ENCODE assay signal across 1 cellular context in the genomic region with DNA sequence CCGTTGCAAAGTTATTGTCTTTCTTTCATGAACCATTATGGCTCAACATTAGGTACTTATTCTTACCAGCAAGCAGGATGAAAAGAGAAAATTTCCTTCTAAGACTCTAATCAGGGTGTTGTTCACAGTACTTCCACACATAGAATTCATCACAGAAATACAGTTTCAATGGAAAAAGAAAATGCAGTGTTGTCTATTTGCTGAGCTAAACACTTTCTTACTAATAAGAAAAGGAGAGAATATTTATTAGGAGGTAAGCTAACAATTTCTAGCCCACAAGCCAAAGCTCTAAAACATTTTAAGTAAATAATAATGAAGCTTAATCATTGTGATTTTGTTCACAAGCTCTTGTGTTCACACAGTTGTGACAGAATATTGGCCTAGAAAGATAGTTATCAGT.
TF ChIP-seq lines count a peak whose summit lies in the region.

No MANE protein-coding gene starts in this region.

TF ChIP-seq in HepG2, 621 proteins besides CTCF, POLR2A, EP300 and RAD21 (continued from another document):
- TF ChIP-seq MAFK (conservative IDR thresholded peaks at IDR 0.05 in 1 of 2, IDR thresholded peaks at IDR 0.05 in 1 of 2; ENCODE audit: low read length in 2 of 2) (peak; percentile 58 to 86), ZNF781 (CRISPR knock-in tag; IDR thresholded peaks at IDR 0.05; ENCODE audit: borderline replicate concordance, not compliant biosample characterization) (no peak), NFYC (CRISPR knock-in tag; IDR thresholded peaks at IDR 0.05) (no peak), MAFF (IDR thresholded peaks at IDR 0.05; ENCODE audit: low read depth, low read length) (peak; percentile 60; the same call in 1 of the 2 replicates), SRSF9 (IDR thresholded peaks at IDR 0.05; ENCODE audit: borderline replicate concordance, insufficient read depth, low read depth, low read length, poor library complexity, severe bottlenecking) (no peak)
- TF ChIP-seq, protein P1, sequence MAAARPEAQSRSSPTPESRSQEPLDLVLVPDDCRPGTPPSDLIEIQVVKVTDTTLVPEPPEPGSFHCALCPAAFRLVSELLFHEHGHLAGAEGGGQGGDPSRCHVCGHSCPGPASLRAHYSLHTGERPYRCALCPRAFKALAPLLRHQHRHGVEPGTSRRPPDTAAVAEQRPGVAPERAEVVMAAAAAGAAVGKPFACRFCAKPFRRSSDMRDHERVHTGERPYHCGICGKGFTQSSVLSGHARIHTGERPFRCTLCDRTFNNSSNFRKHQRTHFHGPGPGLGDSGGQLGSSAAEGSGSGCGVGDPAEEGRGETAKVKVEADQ (CRISPR knock-in tag; IDR thresholded peaks at IDR 0.05; ENCODE audit: borderline replicate concordance) = no peak
- TF ChIP-seq, protein P2, sequence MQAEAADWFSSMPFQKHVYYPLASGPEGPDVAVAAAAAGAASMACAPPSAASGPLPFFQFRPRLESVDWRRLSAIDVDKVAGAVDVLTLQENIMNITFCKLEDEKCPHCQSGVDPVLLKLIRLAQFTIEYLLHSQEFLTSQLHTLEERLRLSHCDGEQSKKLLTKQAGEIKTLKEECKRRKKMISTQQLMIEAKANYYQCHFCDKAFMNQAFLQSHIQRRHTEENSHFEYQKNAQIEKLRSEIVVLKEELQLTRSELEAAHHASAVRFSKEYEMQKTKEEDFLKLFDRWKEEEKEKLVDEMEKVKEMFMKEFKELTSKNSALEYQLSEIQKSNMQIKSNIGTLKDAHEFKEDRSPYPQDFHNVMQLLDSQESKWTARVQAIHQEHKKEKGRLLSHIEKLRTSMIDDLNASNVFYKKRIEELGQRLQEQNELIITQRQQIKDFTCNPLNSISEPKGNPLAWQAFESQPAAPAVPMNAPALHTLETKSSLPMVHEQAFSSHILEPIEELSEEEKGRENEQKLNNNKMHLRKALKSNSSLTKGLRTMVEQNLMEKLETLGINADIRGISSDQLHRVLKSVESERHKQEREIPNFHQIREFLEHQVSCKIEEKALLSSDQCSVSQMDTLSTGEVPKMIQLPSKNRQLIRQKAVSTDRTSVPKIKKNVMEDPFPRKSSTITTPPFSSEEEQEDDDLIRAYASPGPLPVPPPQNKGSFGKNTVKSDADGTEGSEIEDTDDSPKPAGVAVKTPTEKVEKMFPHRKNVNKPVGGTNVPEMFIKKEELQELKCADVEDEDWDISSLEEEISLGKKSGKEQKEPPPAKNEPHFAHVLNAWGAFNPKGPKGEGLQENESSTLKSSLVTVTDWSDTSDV (CRISPR knock-in tag; IDR thresholded peaks at IDR 0.05) = no peak
- TF ChIP-seq, protein P3, sequence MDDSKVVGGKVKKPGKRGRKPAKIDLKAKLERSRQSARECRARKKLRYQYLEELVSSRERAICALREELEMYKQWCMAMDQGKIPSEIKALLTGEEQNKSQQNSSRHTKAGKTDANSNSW (CRISPR knock-in tag; IDR thresholded peaks at IDR 0.05; ENCODE audit: borderline replicate concordance) = no peak
